Comparison of ENCODE assay signal across 8 cellular contexts in genomic region chr12:117155278-117156060, GRCh38. TPM values are rescaled to one million over a fixed set of nuclear protein-coding genes. Genes with fewer than 3 reads are reported as not detected.
DNase-seq lines count a peak whose midpoint lies in the region; ATAC-seq and TF ChIP-seq lines count a peak whose summit lies in the region.

No MANE protein-coding gene starts in this region.

- peak; percentile 82 for ATAC-seq in GM21529 (IDR thresholded peaks at IDR 0.05; ENCODE audit: unreplicated experiment)
- ATAC-seq in HG02938 (IDR thresholded peaks at IDR 0.05; ENCODE audit: unreplicated experiment): no peak

- H3K27me3 ChIP-seq in ascending aorta: no peaks in the 10 kb centered on the region

- H3K9me3 Mint-ChIP-seq in Calu3 (ENCODE audit: low read depth, unreplicated experiment): no peaks in the 10 kb centered on the region

- peak; percentile 95 for TF ChIP-seq CTCF in Calu3 (IDR thresholded peaks at IDR 0.05; ENCODE audit: unreplicated experiment)
- peak; percentile 17 to 70 (median 69) for TF ChIP-seq CTCF in ascending aorta (IDR thresholded peaks at IDR 0.05)

- intact Hi-C loops in Calu3 (cut with micrococcal nuclease; ENCODE audit: unreplicated experiment) (no loop called here), ascending aorta (cut with DNase I) (loop anchor here (10.0 kb wide), 1 partner anchor 451 kb away; no protein-coding TSS in a partner anchor)

- H3K36me3 ChIP-seq in ascending aorta: peaks cover 52 to 74% of the 10 kb centered on the region in 2 donors

- H3K4me1 ChIP-seq in ascending aorta: no peaks in the 10 kb centered on the region

- peaks cover 31% of the 10 kb centered on the region for H3K36me3 Mint-ChIP-seq in Calu3 (ENCODE audit: insufficient read depth, unreplicated experiment)

- H3K4me3 ChIP-seq in ascending aorta: no peak overlapping the region

- no peaks in the 10 kb centered on the region for H3K4me1 Mint-ChIP-seq in Calu3 (ENCODE audit: low read depth, unreplicated experiment)

- CTCF ChIA-PET in Calu3 (lab: Charles Lee): no interaction called here

- BruUV-seq in Calu3 (replicated peaks; lab: Mats Ljungman, UMichigan): no TSS peak

- H3K9me3 ChIP-seq in ascending aorta: no peaks in the 10 kb centered on the region

- H3K27me3 Mint-ChIP-seq in Calu3 (ENCODE audit: unreplicated experiment): no peaks in the 10 kb centered on the region

- no peak overlapping the region for H3K4me3 Mint-ChIP-seq in Calu3 (ENCODE audit: low read depth, unreplicated experiment)

- H3K27ac Mint-ChIP-seq in Calu3 (ENCODE audit: unreplicated experiment): peak overlapping the region; percentile 45

- no peak overlapping the region for H3K27ac ChIP-seq in ascending aorta

- DNase-seq in Calu3 (peak; percentile 92), M059J (ENCODE audit: low read depth) (peak; percentile 42), T-helper 1 cell (peak; percentile 47 to 66 (median 66)), ascending aorta (ENCODE audit: low spot score in 2 of 2) (peak in 1 of 2 donors; percentile 65), iris pigment epithelial cell (ENCODE audit: low read depth) (peak; percentile 22)
- DNase-seq in stimulated activated CD4-positive, alpha-beta T cell treated with anti-CD3 and anti-CD28 coated beads, Interleukin-2, amount 100 ng/mL, for 48 hours: peak; percentile 75 to 76

RNA-seq across cellular contexts. Expression of gene FBXO21, which starts 34.8 kb away (rescaled TPM):
- total RNA-seq in Calu3 (2022): 57.5 and 57.6 TPM in 2 replicates
- 53.7 and 63.2 TPM in 2 replicates for total RNA-seq in M059J (2014; rRNA removed; shearing (Covaris generic))
- total RNA-seq in ascending aorta: 35.9 TPM

RNA-seq across cellular contexts. Expression of gene TESC, which starts 56.3 kb away (rescaled TPM):
- total RNA-seq in Calu3 (2022) (647 and 669 TPM in 2 replicates), ascending aorta (20.8 TPM)
- not detected in 2 replicates for total RNA-seq in M059J (2014; rRNA removed; shearing (Covaris generic))

Comparison
In these comparisons a context has a peak if more than half of its experiments do, and no peak if none do; other contexts are left out.
1. RNA of gene TESC, which starts 56.3 kb away (total RNA-seq): 647 to 669 TPM in Calu3; 20.8 TPM in ascending aorta (single experiment) and not detected in M059J; every median in the first group is over 10 times any median in the second.